In genomic region chr11:469026-469683, GRCh38 we compare ENCODE assay signal across 7 cellular contexts. TPM values are rescaled to one million over a fixed set of nuclear protein-coding genes. Genes with fewer than 3 reads are reported as not detected.
DNase-seq lines count a peak whose midpoint lies in the region; FAIRE-seq and TF ChIP-seq lines count a peak whose summit lies in the region.
"Not testable (repeated sequence)": the region's sequence is repeated elsewhere in the genome, so short reads cannot be mapped to it uniquely, and the experiment has no call there.

No MANE protein-coding gene starts in this region.

- dilution Hi-C loops in keratinocyte (cut with MboI; ENCODE audit: extremely low pct_ligation_motif_present, low sequenced_read_pairs): not testable (repeated sequence)

- peaks cover 0 to 18% of the 10 kb centered on the region in 2 experiments; a peak in 1 of 3 replicates for H3K36me3 ChIP-seq in HEK293 (ENCODE audit: control insufficient read depth in 2 of 2, insufficient read depth in 1 of 2, low read length in 2 of 2)
- not testable (repeated sequence) for H3K36me3 ChIP-seq in fibroblast of lung (ENCODE audit: control insufficient read depth, insufficient read depth, low read length); keratinocyte (ENCODE audit: control insufficient read depth in 2 of 2, extremely low read depth in 1 of 2, insufficient read depth in 2 of 2, low read length in 2 of 2); smooth muscle cell (ENCODE audit: low read depth)

- FAIRE-seq in keratinocyte (lab: Jason Lieb, UNC): not testable (repeated sequence)

- not testable (repeated sequence) for H3K9me1 ChIP-seq in keratinocyte (ENCODE audit: control insufficient read depth, extremely low read depth, insufficient read depth, low read length)

- peak overlapping the region; percentile 99 for H3K4me2 ChIP-seq in fibroblast of lung (ENCODE audit: extremely low read depth, insufficient read depth, low read length)
- H3K4me2 ChIP-seq in keratinocyte (ENCODE audit: control insufficient read depth, extremely low read depth, insufficient read depth, low read depth, low read length): not testable (repeated sequence)
- peak overlapping the region; percentile 73 for H3K4me2 ChIP-seq in smooth muscle cell

- H3K9me3 Mint-ChIP-seq in nephron progenitor cell: not testable (repeated sequence)

- not testable (repeated sequence) for H3K9me3 ChIP-seq in HEK293 (ENCODE audit: control insufficient read depth, insufficient read depth, low read depth, low read length); fibroblast of lung (ENCODE audit: control insufficient read depth, insufficient read depth, low read depth, low read length); keratinocyte (ENCODE audit: control insufficient read depth, low read depth, low read length); smooth muscle cell (replicated peaks; ENCODE audit: low read depth)

- CTCF ChIA-PET in HEK293 (lab: Yijun Ruan, JAX): not testable (repeated sequence)

- peak overlapping the region; percentile 53 for H3K27ac Mint-ChIP-seq in nephron progenitor cell

- not testable (repeated sequence) for H3K4me1 ChIP-seq in HEK293 (ENCODE audit: control insufficient read depth, insufficient read depth, low read length); keratinocyte (ENCODE audit: control insufficient read depth, extremely low read depth, insufficient read depth, low read length); smooth muscle cell (ENCODE audit: low read depth)
- H3K4me1 ChIP-seq in fibroblast of lung (ENCODE audit: control insufficient read depth, extremely low read depth, insufficient read depth, low read length): peaks cover 11% of the 10 kb centered on the region

- H3K36me3 Mint-ChIP-seq in nephron progenitor cell (ENCODE audit: low read depth): peaks cover 29% of the 10 kb centered on the region

- not testable (repeated sequence) for TF ChIP-seq CTCF in HEK293 (tag by site-specific recombination; IDR thresholded peaks at IDR 0.05); WI38 (IDR thresholded peaks at IDR 0.05; ENCODE audit: low read depth, low read length); choroid plexus epithelial cell (conservative IDR thresholded peaks at IDR 0.05; ENCODE audit: low read depth, low read length); fibroblast of lung (conservative IDR thresholded peaks at IDR 0.05 in 1 of 2, IDR thresholded peaks at IDR 0.05 in 1 of 2; ENCODE audit: low read depth in 1 of 2, low read length in 2 of 2); keratinocyte (optimal IDR thresholded peaks at IDR 0.05 in 1 of 3, IDR thresholded peaks at IDR 0.05 in 1 of 3, conservative IDR thresholded peaks at IDR 0.05 in 1 of 3; ENCODE audit: extremely low read depth in 1 of 3, insufficient read depth in 2 of 3, low read length in 3 of 3); nephron progenitor cell (IDR thresholded peaks at IDR 0.05); smooth muscle cell (IDR thresholded peaks at IDR 0.05; ENCODE audit: borderline replicate concordance, insufficient read depth, poor library complexity, severe bottlenecking)

- H2AFZ ChIP-seq in fibroblast of lung (ENCODE audit: low read length): peak overlapping the region; percentile 73
- not testable (repeated sequence) for H2AFZ ChIP-seq in keratinocyte (ENCODE audit: control insufficient read depth, low read length); smooth muscle cell (ENCODE audit: low read depth)

- H3K79me2 ChIP-seq in fibroblast of lung (ENCODE audit: control insufficient read depth, insufficient read depth, low read length): peaks cover 12% of the 10 kb centered on the region
- H3K79me2 ChIP-seq in keratinocyte (ENCODE audit: control insufficient read depth, insufficient read depth, low read length): peaks cover 28% of the 10 kb centered on the region
- H3K79me2 ChIP-seq in smooth muscle cell (ENCODE audit: low read depth): peaks cover 31% of the 10 kb centered on the region

- H3K4me3 Mint-ChIP-seq in nephron progenitor cell: peak overlapping the region; percentile 9

- POLR2A ChIA-PET in HEK293 (lab: Yijun Ruan, JAX): not testable (repeated sequence)

- not testable (repeated sequence) for H3K4me3 ChIP-seq in HEK293 (ENCODE audit: low read depth, low read length); keratinocyte (ENCODE audit: control insufficient read depth in 2 of 3, extremely low read depth in 1 of 3, insufficient read depth in 2 of 3, low read depth in 1 of 3, low read length in 3 of 3)
- peak overlapping the region; percentile 22; the same call in 1 of the 2 replicates for H3K4me3 ChIP-seq in WI38 (ENCODE audit: low read depth, low read length)
- peak overlapping the region; percentile 5 for H3K4me3 ChIP-seq in choroid plexus epithelial cell (ENCODE audit: low read depth, low read length)
- H3K4me3 ChIP-seq in fibroblast of lung (replicated peaks in 1 of 4; ENCODE audit: control extremely low read depth in 1 of 4, insufficient read depth in 1 of 4, low read depth in 3 of 4, low read length in 4 of 4): peak overlapping the region; percentile 17 to 48 (median 47)
- peak overlapping the region; percentile 23 for H3K4me3 ChIP-seq in smooth muscle cell

- peaks cover 56% of the 10 kb centered on the region for H3K4me1 Mint-ChIP-seq in nephron progenitor cell

- H4K20me1 ChIP-seq in fibroblast of lung (ENCODE audit: control insufficient read depth, extremely low read depth, insufficient read depth, low read length); keratinocyte (ENCODE audit: control insufficient read depth, extremely low read depth, insufficient read depth, low read length); smooth muscle cell (ENCODE audit: low read depth): not testable (repeated sequence)

- not testable (repeated sequence) for H3F3A ChIP-seq in smooth muscle cell (ENCODE audit: low read depth)

- not testable (repeated sequence) for H3K27me3 ChIP-seq in fibroblast of lung (ENCODE audit: control insufficient read depth, insufficient read depth, low read length); keratinocyte (ENCODE audit: control insufficient read depth, extremely low read depth, insufficient read depth, low read length); smooth muscle cell (ENCODE audit: low read depth)

- H3K27me3 Mint-ChIP-seq in nephron progenitor cell (ENCODE audit: low read depth, poor library complexity): not testable (repeated sequence)

- peak overlapping the region; percentile 62 for H3K9ac ChIP-seq in fibroblast of lung (ENCODE audit: insufficient read depth, low read length)
- peak overlapping the region; percentile 8 for H3K9ac ChIP-seq in keratinocyte (ENCODE audit: control insufficient read depth, extremely low read depth, insufficient read depth, low read length)
- peak overlapping the region; percentile 43 for H3K9ac ChIP-seq in smooth muscle cell (ENCODE audit: low read depth)

- 67% methylated on average over 12 of the region's 19 CpGs for WGBS in smooth muscle cell (ENCODE audit: low lambda C conversion rate)

- DNase-seq in choroid plexus epithelial cell (ENCODE audit: low read depth) (peak; percentile 34), fibroblast of lung (ENCODE audit: low read depth in 2 of 2) (peak in 1 of 2 donors; percentile 29)
- DNase-seq in keratinocyte (ENCODE audit: low read depth, low spot score); nephron progenitor cell; smooth muscle cell (lab: John Stamatoyannopoulos, UW; ENCODE audit: unreplicated experiment): not testable (repeated sequence)

- H3K27ac ChIP-seq in HEK293 (ENCODE audit: extremely low read depth, low read depth, low read length); keratinocyte (ENCODE audit: control insufficient read depth, insufficient read depth, low read length): not testable (repeated sequence)
- H3K27ac ChIP-seq in fibroblast of lung (ENCODE audit: insufficient read depth, low read length): peak overlapping the region; percentile 97
- peak overlapping the region; percentile 59 for H3K27ac ChIP-seq in smooth muscle cell (ENCODE audit: low read depth)

RNA-seq across cellular contexts. Expression of gene PTDSS2, which starts 19.1 kb away (rescaled TPM):
- 31.8 and 36.7 TPM in 2 replicates for total RNA-seq in fibroblast of lung
- 17.4 and 18.1 TPM in 2 replicates for polyA plus RNA-seq in fibroblast of lung
- polyA plus RNA-seq in fibroblast of lung (2012): 21.6 and 25.9 TPM in 2 replicates
- 57.5 and 90.3 TPM in 2 replicates for polyA minus RNA-seq in fibroblast of lung (ENCODE audit: low replicate concordance)
- polyA plus RNA-seq in keratinocyte: 21.6 to 36.7 TPM (median 31.7 TPM) in 3 replicates
- 15.6 TPM for polyA plus RNA-seq in keratinocyte (2011; ENCODE audit: low read depth)
- 21.5 and 31.3 TPM in 2 replicates for polyA plus RNA-seq in keratinocyte (2011; cell fraction: cytosol; rRNA removed)
- 73.0 and 91.5 TPM in 2 replicates for polyA plus RNA-seq in keratinocyte (2011; cell fraction: nucleus; rRNA removed)
- 25.4 and 36.5 TPM in 2 replicates for polyA plus RNA-seq in keratinocyte (2012; ENCODE audit: low replicate concordance)
- 42.6 to 74.9 TPM (median 46.0 TPM) in 3 replicates for polyA minus RNA-seq in keratinocyte
- 48.5 TPM for polyA minus RNA-seq in keratinocyte (2011; cell fraction: cytosol; rRNA and poly(A)+ RNA removed)
- polyA minus RNA-seq in keratinocyte (2011; cell fraction: nucleus; rRNA and poly(A)+ RNA removed): 59.6 and 60.7 TPM in 2 replicates
- total RNA-seq in smooth muscle cell: 15.2 and 20.7 TPM in 2 replicates
- 25.2 and 33.5 TPM in 2 replicates for polyA plus RNA-seq in smooth muscle cell

RNA-seq across cellular contexts. Expression of gene ANO9, which starts 27.3 kb away (rescaled TPM):
- total RNA-seq in fibroblast of lung (not detected in 2 replicates), smooth muscle cell (0.67 and 1.4 TPM in 2 replicates)
- polyA plus RNA-seq in fibroblast of lung (not detected in 2 replicates), keratinocyte (16.1 to 40.2 TPM (median 17.7 TPM) in 3 replicates), smooth muscle cell (1.5 and 7.1 TPM in 2 replicates)
- polyA plus RNA-seq in fibroblast of lung (2012): 0.02 TPM in 1 of 2 replicates, not detected in the other
- polyA minus RNA-seq in fibroblast of lung (ENCODE audit: low replicate concordance) (not detected in 2 replicates), keratinocyte (15.2 to 21.3 TPM (median 15.5 TPM) in 3 replicates)
- 12.2 TPM for polyA plus RNA-seq in keratinocyte (2011; ENCODE audit: low read depth)
- polyA plus RNA-seq in keratinocyte (2011; cell fraction: cytosol; rRNA removed): 2.5 and 4.0 TPM in 2 replicates
- polyA plus RNA-seq in keratinocyte (2011; cell fraction: nucleus; rRNA removed): 143 and 201 TPM in 2 replicates
- polyA plus RNA-seq in keratinocyte (2012; ENCODE audit: low replicate concordance): 18.0 and 49.7 TPM in 2 replicates
- polyA minus RNA-seq in keratinocyte (2011; cell fraction: cytosol; rRNA and poly(A)+ RNA removed): 5.0 TPM
- 28.2 and 31.9 TPM in 2 replicates for polyA minus RNA-seq in keratinocyte (2011; cell fraction: nucleus; rRNA and poly(A)+ RNA removed)

RNA-seq across cellular contexts. Expression of gene RNH1, which starts 37.9 kb away (rescaled TPM):
- total RNA-seq in fibroblast of lung: 502 and 561 TPM in 2 replicates
- 102 and 140 TPM in 2 replicates for polyA plus RNA-seq in fibroblast of lung
- 252 and 382 TPM in 2 replicates for polyA plus RNA-seq in fibroblast of lung (2012)
- 231 and 305 TPM in 2 replicates for polyA minus RNA-seq in fibroblast of lung (ENCODE audit: low replicate concordance)
- 92.0 to 171 TPM (median 108 TPM) in 3 replicates for polyA plus RNA-seq in keratinocyte
- polyA plus RNA-seq in keratinocyte (2011; ENCODE audit: low read depth): 196 TPM
- polyA plus RNA-seq in keratinocyte (2011; cell fraction: cytosol; rRNA removed): 136 and 249 TPM in 2 replicates
- polyA plus RNA-seq in keratinocyte (2011; cell fraction: nucleus; rRNA removed): 186 and 288 TPM in 2 replicates
- 193 and 309 TPM in 2 replicates for polyA plus RNA-seq in keratinocyte (2012; ENCODE audit: low replicate concordance)
- polyA minus RNA-seq in keratinocyte: 118 to 321 TPM (median 182 TPM) in 3 replicates
- polyA minus RNA-seq in keratinocyte (2011; cell fraction: cytosol; rRNA and poly(A)+ RNA removed): 295 TPM
- 131 and 149 TPM in 2 replicates for polyA minus RNA-seq in keratinocyte (2011; cell fraction: nucleus; rRNA and poly(A)+ RNA removed)
- 91.3 and 106 TPM in 2 replicates for total RNA-seq in smooth muscle cell
- polyA plus RNA-seq in smooth muscle cell: 242 and 243 TPM in 2 replicates

RNA-seq across cellular contexts. Expression of gene SIGIRR, which starts 54.4 kb away (rescaled TPM):
- 13.4 and 16.7 TPM in 2 replicates for total RNA-seq in fibroblast of lung
- 8.9 and 10.5 TPM in 2 replicates for polyA plus RNA-seq in fibroblast of lung
- polyA plus RNA-seq in fibroblast of lung (2012): 25.6 and 29.5 TPM in 2 replicates
- 7.6 and 9.5 TPM in 2 replicates for polyA minus RNA-seq in fibroblast of lung (ENCODE audit: low replicate concordance)
- 1.8 to 3.8 TPM (median 2.4 TPM) in 3 replicates for polyA plus RNA-seq in keratinocyte
- polyA plus RNA-seq in keratinocyte (2011; ENCODE audit: low read depth): not detected
- polyA plus RNA-seq in keratinocyte (2011; cell fraction: cytosol; rRNA removed): 0.78 and 2.4 TPM in 2 replicates
- 2.9 and 3.4 TPM in 2 replicates for polyA plus RNA-seq in keratinocyte (2011; cell fraction: nucleus; rRNA removed)
- polyA plus RNA-seq in keratinocyte (2012; ENCODE audit: low replicate concordance): 2.8 and 6.5 TPM in 2 replicates
- polyA minus RNA-seq in keratinocyte: 0.67 to 8.0 TPM (median 1.0 TPM) in 3 replicates
- polyA minus RNA-seq in keratinocyte (2011; cell fraction: cytosol; rRNA and poly(A)+ RNA removed): 3.6 TPM
- 1.9 and 2.0 TPM in 2 replicates for polyA minus RNA-seq in keratinocyte (2011; cell fraction: nucleus; rRNA and poly(A)+ RNA removed)
- total RNA-seq in smooth muscle cell: 15.3 and 18.3 TPM in 2 replicates
- 26.3 and 29.4 TPM in 2 replicates for polyA plus RNA-seq in smooth muscle cell

Comparison
In these comparisons a context has a peak if more than half of its experiments do, and no peak if none do; other contexts are left out.
1. H3K9ac ChIP-seq: peak in every context shown above with its lines; median percentile 62 in fibroblast of lung; 43 in smooth muscle cell; 8 in keratinocyte.